ENCODE assay signal across 1 cellular context in the genomic region with DNA sequence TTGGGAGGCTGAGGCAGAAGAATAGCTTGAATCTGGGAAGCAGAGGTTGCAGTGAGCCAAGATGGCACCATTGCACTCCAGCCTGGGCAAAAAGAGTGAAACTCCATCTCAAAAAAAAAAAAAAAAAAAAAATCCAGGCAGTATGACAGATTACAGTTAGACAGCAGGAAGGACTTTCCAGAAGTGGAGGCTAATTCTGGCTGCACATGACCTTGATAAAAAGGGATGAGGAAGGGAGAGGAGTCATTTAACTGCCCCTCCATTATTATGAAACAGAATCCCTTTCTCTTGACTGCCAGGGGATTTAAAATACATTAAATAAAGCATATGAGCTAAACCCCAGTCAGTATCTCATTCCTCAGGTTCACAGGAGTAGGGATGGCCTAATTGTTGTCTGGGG.
TF ChIP-seq lines count a peak whose summit lies in the region.

No MANE protein-coding gene starts in this region.

TF ChIP-seq in GM23338, 12 proteins besides CTCF, POLR2A, EP300 and RAD21 (continued from another document):
- TF ChIP-seq, protein P1, sequence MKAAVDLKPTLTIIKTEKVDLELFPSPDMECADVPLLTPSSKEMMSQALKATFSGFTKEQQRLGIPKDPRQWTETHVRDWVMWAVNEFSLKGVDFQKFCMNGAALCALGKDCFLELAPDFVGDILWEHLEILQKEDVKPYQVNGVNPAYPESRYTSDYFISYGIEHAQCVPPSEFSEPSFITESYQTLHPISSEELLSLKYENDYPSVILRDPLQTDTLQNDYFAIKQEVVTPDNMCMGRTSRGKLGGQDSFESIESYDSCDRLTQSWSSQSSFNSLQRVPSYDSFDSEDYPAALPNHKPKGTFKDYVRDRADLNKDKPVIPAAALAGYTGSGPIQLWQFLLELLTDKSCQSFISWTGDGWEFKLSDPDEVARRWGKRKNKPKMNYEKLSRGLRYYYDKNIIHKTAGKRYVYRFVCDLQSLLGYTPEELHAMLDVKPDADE (IDR thresholded peaks at IDR 0.05): no peak
- TF ChIP-seq POLR2AphosphoS5 (IDR thresholded peaks at IDR 0.05; ENCODE audit: low read depth): no peak
- no peak for TF ChIP-seq EZH2 (IDR thresholded peaks at IDR 0.05; ENCODE audit: low read depth, unreplicated experiment)
- TF ChIP-seq, protein P2, sequence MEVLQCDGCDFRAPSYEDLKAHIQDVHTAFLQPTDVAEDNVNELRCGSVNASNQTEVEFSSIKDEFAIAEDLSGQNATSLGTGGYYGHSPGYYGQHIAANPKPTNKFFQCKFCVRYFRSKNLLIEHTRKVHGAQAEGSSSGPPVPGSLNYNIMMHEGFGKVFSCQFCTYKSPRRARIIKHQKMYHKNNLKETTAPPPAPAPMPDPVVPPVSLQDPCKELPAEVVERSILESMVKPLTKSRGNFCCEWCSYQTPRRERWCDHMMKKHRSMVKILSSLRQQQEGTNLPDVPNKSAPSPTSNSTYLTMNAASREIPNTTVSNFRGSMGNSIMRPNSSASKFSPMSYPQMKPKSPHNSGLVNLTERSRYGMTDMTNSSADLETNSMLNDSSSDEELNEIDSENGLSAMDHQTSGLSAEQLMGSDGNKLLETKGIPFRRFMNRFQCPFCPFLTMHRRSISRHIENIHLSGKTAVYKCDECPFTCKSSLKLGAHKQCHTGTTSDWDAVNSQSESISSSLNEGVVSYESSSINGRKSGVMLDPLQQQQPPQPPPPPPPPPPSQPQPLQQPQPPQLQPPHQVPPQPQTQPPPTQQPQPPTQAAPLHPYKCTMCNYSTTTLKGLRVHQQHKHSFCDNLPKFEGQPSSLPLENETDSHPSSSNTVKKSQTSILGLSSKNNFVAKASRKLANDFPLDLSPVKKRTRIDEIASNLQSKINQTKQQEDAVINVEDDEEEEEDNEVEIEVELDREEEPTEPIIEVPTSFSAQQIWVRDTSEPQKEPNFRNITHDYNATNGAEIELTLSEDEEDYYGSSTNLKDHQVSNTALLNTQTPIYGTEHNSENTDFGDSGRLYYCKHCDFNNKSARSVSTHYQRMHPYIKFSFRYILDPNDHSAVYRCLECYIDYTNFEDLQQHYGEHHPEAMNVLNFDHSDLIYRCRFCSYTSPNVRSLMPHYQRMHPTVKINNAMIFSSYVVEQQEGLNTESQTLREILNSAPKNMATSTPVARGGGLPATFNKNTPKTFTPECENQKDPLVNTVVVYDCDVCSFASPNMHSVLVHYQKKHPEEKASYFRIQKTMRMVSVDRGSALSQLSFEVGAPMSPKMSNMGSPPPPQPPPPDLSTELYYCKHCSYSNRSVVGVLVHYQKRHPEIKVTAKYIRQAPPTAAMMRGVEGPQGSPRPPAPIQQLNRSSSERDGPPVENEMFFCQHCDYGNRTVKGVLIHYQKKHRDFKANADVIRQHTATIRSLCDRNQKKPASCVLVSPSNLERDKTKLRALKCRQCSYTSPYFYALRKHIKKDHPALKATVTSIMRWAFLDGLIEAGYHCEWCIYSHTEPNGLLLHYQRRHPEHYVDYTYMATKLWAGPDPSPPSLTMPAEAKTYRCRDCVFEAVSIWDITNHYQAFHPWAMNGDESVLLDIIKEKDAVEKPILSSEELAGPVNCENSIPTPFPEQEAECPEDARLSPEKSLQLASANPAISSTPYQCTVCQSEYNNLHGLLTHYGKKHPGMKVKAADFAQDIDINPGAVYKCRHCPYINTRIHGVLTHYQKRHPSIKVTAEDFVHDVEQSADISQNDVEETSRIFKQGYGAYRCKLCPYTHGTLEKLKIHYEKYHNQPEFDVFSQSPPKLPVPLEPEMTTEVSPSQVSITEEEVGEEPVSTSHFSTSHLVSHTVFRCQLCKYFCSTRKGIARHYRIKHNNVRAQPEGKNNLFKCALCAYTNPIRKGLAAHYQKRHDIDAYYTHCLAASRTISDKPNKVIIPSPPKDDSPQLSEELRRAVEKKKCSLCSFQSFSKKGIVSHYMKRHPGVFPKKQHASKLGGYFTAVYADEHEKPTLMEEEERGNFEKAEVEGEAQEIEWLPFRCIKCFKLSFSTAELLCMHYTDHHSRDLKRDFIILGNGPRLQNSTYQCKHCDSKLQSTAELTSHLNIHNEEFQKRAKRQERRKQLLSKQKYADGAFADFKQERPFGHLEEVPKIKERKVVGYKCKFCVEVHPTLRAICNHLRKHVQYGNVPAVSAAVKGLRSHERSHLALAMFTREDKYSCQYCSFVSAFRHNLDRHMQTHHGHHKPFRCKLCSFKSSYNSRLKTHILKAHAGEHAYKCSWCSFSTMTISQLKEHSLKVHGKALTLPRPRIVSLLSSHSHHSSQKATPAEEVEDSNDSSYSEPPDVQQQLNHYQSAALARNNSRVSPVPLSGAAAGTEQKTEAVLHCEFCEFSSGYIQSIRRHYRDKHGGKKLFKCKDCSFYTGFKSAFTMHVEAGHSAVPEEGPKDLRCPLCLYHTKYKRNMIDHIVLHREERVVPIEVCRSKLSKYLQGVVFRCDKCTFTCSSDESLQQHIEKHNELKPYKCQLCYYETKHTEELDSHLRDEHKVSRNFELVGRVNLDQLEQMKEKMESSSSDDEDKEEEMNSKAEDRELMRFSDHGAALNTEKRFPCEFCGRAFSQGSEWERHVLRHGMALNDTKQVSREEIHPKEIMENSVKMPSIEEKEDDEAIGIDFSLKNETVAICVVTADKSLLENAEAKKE (CRISPR knock-in tag; IDR thresholded peaks at IDR 0.05): no peak
- no peak for TF ChIP-seq ZNF331 (CRISPR knock-in tag; IDR thresholded peaks at IDR 0.05; ENCODE audit: low read depth)
- TF ChIP-seq STAT1 (IDR thresholded peaks at IDR 0.05; ENCODE audit: unreplicated experiment): no peak
- TF ChIP-seq NANOG (IDR thresholded peaks at IDR 0.05; ENCODE audit: borderline replicate concordance): no peak
